ENCODE assay signal across 8 cellular contexts in genomic region chr21:42220138-42220701, GRCh38. TPM values are rescaled to one million over a fixed set of nuclear protein-coding genes. Genes with fewer than 3 reads are reported as not detected.
DNase-seq lines count a peak whose midpoint lies in the region; ATAC-seq and TF ChIP-seq lines count a peak whose summit lies in the region.

No MANE protein-coding gene starts in this region.

- H3K4me3 ChIP-seq in OCI-LY7 (ENCODE audit: low read depth, low read length, poor library complexity, severe bottlenecking) (peak overlapping the region; percentile 94), gastroesophageal sphincter (peak overlapping the region; percentile 85 to 92), neural cell (ENCODE audit: low read length) (peak overlapping the region; percentile 98)

- ATAC-seq in gastroesophageal sphincter (peak; percentile 54), HG03521 (IDR thresholded peaks at IDR 0.05; ENCODE audit: unreplicated experiment) (no peak)

- H3K27me3 Mint-ChIP-seq in activated naive CD4-positive, alpha-beta T cell treated with anti-CD3 and anti-CD28 coated beads for 36 hours (ENCODE audit: low read depth) = no peaks in the 10 kb centered on the region

- H2AFZ ChIP-seq in OCI-LY7 (ENCODE audit: low read length) = peak overlapping the region; percentile 12; the same call in 1 of the 2 replicates
- H2AFZ ChIP-seq in neural cell (ENCODE audit: low read depth, low read length) = peak overlapping the region; percentile 65

- H3K79me2 ChIP-seq in OCI-LY7 (ENCODE audit: insufficient read depth, low read depth, low read length) (peaks cover 41% of the 10 kb centered on the region), neural cell (replicated peaks; ENCODE audit: insufficient read depth, low read length) (peaks cover 14% of the 10 kb centered on the region)

- peak in 1 of 2 donors; percentile 29 for TF ChIP-seq POLR2A in gastroesophageal sphincter (IDR thresholded peaks at IDR 0.05)

- H3K27me3 ChIP-seq in gastroesophageal sphincter (no peaks in the 10 kb centered on the region), neural cell (ENCODE audit: insufficient read depth, low read depth, low read length) (no peaks in the 10 kb centered on the region)

- TF ChIP-seq CTCF in OCI-LY7 (conservative IDR thresholded peaks at IDR 0.05; ENCODE audit: low read length) (no peak), gastroesophageal sphincter (IDR thresholded peaks at IDR 0.05) (no peak), neural cell (IDR thresholded peaks at IDR 0.05; ENCODE audit: poor library complexity, severe bottlenecking) (no peak)

- H3K36me3 ChIP-seq in OCI-LY7 (ENCODE audit: insufficient read depth, low read length) (peaks cover 14% of the 10 kb centered on the region), gastroesophageal sphincter (peaks cover 0 to 6% of the 10 kb centered on the region in 2 donors), neural cell (ENCODE audit: insufficient read depth, low read length) (no peaks in the 10 kb centered on the region)

- peak overlapping the region; percentile 87 for H3K27ac Mint-ChIP-seq in activated naive CD4-positive, alpha-beta T cell treated with anti-CD3 and anti-CD28 coated beads for 36 hours

- intact Hi-C loops in OCI-LY7 (cut with micrococcal nuclease; ENCODE audit: unreplicated experiment) = loop anchor here (1.0 to 2.0 kb wide), 3 partner anchors 31 to 56 kb away; no protein-coding TSS in a partner anchor
- intact Hi-C loops in activated naive CD4-positive, alpha-beta T cell treated with anti-CD3 and anti-CD28 coated beads for 36 hours (cut with micrococcal nuclease) = loop anchor here (1.0 kb wide), 4 partner anchors 8 to 38 kb away; no protein-coding TSS in a partner anchor

- H4K20me1 ChIP-seq in OCI-LY7 (ENCODE audit: insufficient read depth, low read length) = no peaks in the 10 kb centered on the region
- H4K20me1 ChIP-seq in neural cell (ENCODE audit: insufficient read depth) = no peaks in the 10 kb centered on the region

- peak overlapping the region; percentile 86 for H3K4me2 ChIP-seq in OCI-LY7 (ENCODE audit: low read length)
- H3K4me2 ChIP-seq in neural cell (ENCODE audit: low read length) = peak overlapping the region; percentile 95

- H3K4me1 Mint-ChIP-seq in activated naive CD4-positive, alpha-beta T cell treated with anti-CD3 and anti-CD28 coated beads for 36 hours (ENCODE audit: low read depth) = peaks cover 14% of the 10 kb centered on the region

- no peaks in the 10 kb centered on the region for H3K9me2 ChIP-seq in OCI-LY7 (ENCODE audit: insufficient read depth, low read length)
- no peaks in the 10 kb centered on the region for H3K9me2 ChIP-seq in neural cell (ENCODE audit: insufficient read depth, low read length)

- peak; percentile 40 for TF ChIP-seq RAD21 in neural cell (conservative IDR thresholded peaks at IDR 0.05)

- DNase-seq in GDM1 (lab: John Stamatoyannopoulos, UW) = peak; percentile 83
- peak; percentile 26 for DNase-seq in HT1080 (ENCODE audit: low read depth)
- peak; percentile 89 for DNase-seq in OCI-LY7 (ENCODE audit: low spot score)
- peak; percentile 86 for DNase-seq in activated naive CD4-positive, alpha-beta T cell treated with anti-CD3 and anti-CD28 coated beads for 36 hours
- peak; percentile 74 for DNase-seq in ureter (ENCODE audit: low spot score)

- peaks cover 14% of the 10 kb centered on the region for H3K9me3 ChIP-seq in OCI-LY7 (ENCODE audit: low read length)
- H3K9me3 ChIP-seq in gastroesophageal sphincter = no peaks in the 10 kb centered on the region
- H3K9me3 ChIP-seq in neural cell (ENCODE audit: low read length) = no peaks in the 10 kb centered on the region

- BruUV-seq in OCI-LY7 (replicated peaks; lab: Mats Ljungman, UMichigan) = no TSS peak

- peak overlapping the region; percentile 93 for H3K9ac ChIP-seq in neural cell (ENCODE audit: low read length)

- H3F3A ChIP-seq in neural cell (ENCODE audit: insufficient read depth, low read length, poor library complexity, severe bottlenecking) = no peaks in the 10 kb centered on the region

- TF ChIP-seq EP300 in gastroesophageal sphincter (IDR thresholded peaks at IDR 0.05) = no peak
- peak; percentile 43 for TF ChIP-seq EP300 in neural cell (conservative IDR thresholded peaks at IDR 0.05; ENCODE audit: poor library complexity, severe bottlenecking)

- CTCF ChIA-PET in OCI-LY7 (lab: Charles Lee; ENCODE audit: unreplicated experiment) = interaction anchor here (0.6 to 1.4 kb wide), 3 partner anchors 14 to 115 kb away, joined by 3 to 5 read pairs (median 3); no protein-coding TSS in a partner anchor
- CTCF ChIA-PET in activated naive CD4-positive, alpha-beta T cell treated with anti-CD3 and anti-CD28 coated beads for 36 hours (lab: Charles Lee) = interaction anchor here (0.8 to 4.0 kb wide), 12 partner anchors 10 to 56 kb away, joined by 3 to 58 read pairs (median 5); no protein-coding TSS in a partner anchor

- 0 to 1% methylated on average over 13 to 24 of the region's 26 CpGs for WGBS in gastroesophageal sphincter (ENCODE audit: low coverage in 1 of 2), 2 donors

- peaks cover 20% of the 10 kb centered on the region for H3K9me3 Mint-ChIP-seq in activated naive CD4-positive, alpha-beta T cell treated with anti-CD3 and anti-CD28 coated beads for 36 hours

- H3K4me1 ChIP-seq in OCI-LY7 (ENCODE audit: insufficient read depth, low read length, poor library complexity, severe bottlenecking) (peaks cover 60% of the 10 kb centered on the region), gastroesophageal sphincter (peaks cover 0 to 43% (median 14%) of the 10 kb centered on the region in 3 donors)

- H3K4me3 Mint-ChIP-seq in activated naive CD4-positive, alpha-beta T cell treated with anti-CD3 and anti-CD28 coated beads for 36 hours = peak overlapping the region; percentile 82

- H3K27ac ChIP-seq in OCI-LY7 (ENCODE audit: low read depth, low read length, poor library complexity, severe bottlenecking) (peak overlapping the region; percentile 78), gastroesophageal sphincter (peak overlapping the region; percentile 45 to 87 (median 78)), neural cell (ENCODE audit: low read length) (peak overlapping the region; percentile 94)

- POLR2A ChIA-PET in OCI-LY7 (lab: Charles Lee) = interaction anchor here (0.6 to 2.5 kb wide), 13 partner anchors 9 to 340 kb away, joined by 3 to 22 read pairs (median 5); no protein-coding TSS in a partner anchor

- H3K36me3 Mint-ChIP-seq in activated naive CD4-positive, alpha-beta T cell treated with anti-CD3 and anti-CD28 coated beads for 36 hours (ENCODE audit: low read depth) = peaks cover 3% of the 10 kb centered on the region

TF ChIP-seq in neural cell, 6 proteins besides CTCF, POLR2A, EP300 and RAD21:
- peak; percentile 58 for TF ChIP-seq TAF1 (IDR thresholded peaks at IDR 0.05; ENCODE audit: low read depth)
- TF ChIP-seq REST (IDR thresholded peaks at IDR 0.05; ENCODE audit: borderline replicate concordance) = peak; percentile 3
- peak; percentile 82 for TF ChIP-seq POLR2AphosphoS5 (IDR thresholded peaks at IDR 0.05)
- peak; percentile 69 for TF ChIP-seq MXI1 (conservative IDR thresholded peaks at IDR 0.05; ENCODE audit: poor library complexity, severe bottlenecking)
- TF ChIP-seq SMC3 (conservative IDR thresholded peaks at IDR 0.05; ENCODE audit: poor library complexity) = no peak
- TF ChIP-seq EZH2 (IDR thresholded peaks at IDR 0.05; ENCODE audit: borderline replicate concordance, insufficient read depth, low read length, poor library complexity, severe bottlenecking) = no peak

RNA-seq across cellular contexts. Expression of gene ABCG1, which starts 1.3 kb away (rescaled TPM):
- not detected in 2 replicates for total RNA-seq in HT1080 (2014; rRNA removed; shearing (Covaris generic))
- polyA plus RNA-seq in HT1080 (2015; cell fraction: cytosol; rRNA removed) = 0.12 and 0.16 TPM in 2 replicates
- 0.12 and 0.33 TPM in 2 replicates for polyA plus RNA-seq in HT1080 (2015; cell fraction: nucleus; rRNA removed)
- total RNA-seq in OCI-LY7 (2014; rRNA removed; shearing (Covaris generic)) = 13.2 and 16.7 TPM in 2 replicates
- 17.3 and 18.8 TPM in 2 replicates for total RNA-seq in OCI-LY7 (2022)
- 10 to 100 TPM; 27.8 to 28.7 TPM for total RNA-seq in activated naive CD4-positive, alpha-beta T cell treated with anti-CD3 and anti-CD28 coated beads for 36 hours
- 10 to 100 TPM; 15.9 to 21.8 (median 18.0) TPM for total RNA-seq in gastroesophageal sphincter
- 14.2 and 17.1 TPM in 2 replicates for polyA plus RNA-seq in neural cell
- 33.4 and 38.4 TPM in 2 replicates for polyA minus RNA-seq in neural cell
- 20.1 TPM for total RNA-seq in ureter

Comparison
In these comparisons a context has a peak if more than half of its experiments do, and no peak if none do; other contexts are left out.
1. DNase-seq: peak in every context shown above with its lines; median percentile 89 in OCI-LY7; 86 in activated naive CD4-positive, alpha-beta T cell treated with anti-CD3 and anti-CD28 coated beads for 36 hours; 83 in GDM1; 74 in ureter; 26 in HT1080.
2. RNA of gene ABCG1, which starts 1.3 kb away (total RNA-seq): 27.8 to 28.7 TPM in activated naive CD4-positive, alpha-beta T cell treated with anti-CD3 and anti-CD28 coated beads for 36 hours, 20.1 TPM in ureter (single experiment), 15.9 to 21.8 TPM in gastroesophageal sphincter and 13.2 to 18.8 TPM in OCI-LY7; not detected in HT1080; every median in the first group is over 10 times any median in the second.
3. Peak in every context shown above with its lines, with median percentiles within 50 percentile points of each other: H3K27ac ChIP-seq and H3K4me3 ChIP-seq.